17 cellular contexts compared by ENCODE assay signal in genomic region chr2:160256511-160256910, GRCh38. TPM values are rescaled to one million over a fixed set of nuclear protein-coding genes. Genes with fewer than 3 reads are reported as not detected.
A peak's percentile ranks its signal among the peaks of the same experiment; 100 is the strongest.
DNase-seq lines count a peak whose midpoint lies in the region; ATAC-seq and TF ChIP-seq lines count a peak whose summit lies in the region.
"Had no signal": no experiment of that assay in that cellular context is flagged by ENCODE, and none has a peak within 500 bp of the region (broad histone marks: within the 10 kb centered on the region; RNA-seq: fewer than 3 reads in every experiment).

No MANE protein-coding gene starts in this region.

- WGBS in esophagus squamous epithelium, 2 donors: 79 to 100% methylated on average over 1 of the region's 1 CpG

- no peak for TF ChIP-seq POLR2A in esophagus squamous epithelium (IDR thresholded peaks at IDR 0.05)

- TF ChIP-seq CTCF in PC-9 (conservative IDR thresholded peaks at IDR 0.05): no peak
- TF ChIP-seq CTCF in esophagus squamous epithelium (IDR thresholded peaks at IDR 0.05): no peak
- TF ChIP-seq CTCF in CD4-positive, alpha-beta T cell (IDR thresholded peaks at IDR 0.05): no peak
- TF ChIP-seq CTCF in glutamatergic neuron (IDR thresholded peaks at IDR 0.05; ENCODE audit: partially characterized antibody, unreplicated experiment): no peak

- no peak overlapping the region for H3K4me3 ChIP-seq in PC-9
- no peak overlapping the region for H3K4me3 ChIP-seq in esophagus squamous epithelium
- H3K4me3 ChIP-seq: GM12878, SK-N-MC had no signal

- no peak overlapping the region for H2AFZ ChIP-seq in PC-9

- no peaks in the 10 kb centered on the region for H3K4me1 Mint-ChIP-seq in activated T-helper 17 cell treated with anti-CD3 and anti-CD28 coated beads, Interleukin-2, amount 50 U/mL, for 72 hours
- no peaks in the 10 kb centered on the region for H3K4me1 Mint-ChIP-seq in activated CD4-positive, alpha-beta T cell treated with anti-CD3 and anti-CD28 coated beads for 36 hours
- no peaks in the 10 kb centered on the region for H3K4me1 Mint-ChIP-seq in CD4-positive, alpha-beta T cell (ENCODE audit: low read depth)
- peaks cover 10% of the 10 kb centered on the region for H3K4me1 Mint-ChIP-seq in glutamatergic neuron (ENCODE audit: low read depth, unreplicated experiment)

- H3K9me3 ChIP-seq in PC-9 (ENCODE audit: insufficient read depth, low read depth): 0 out of 2 replicates have a peak, but pooled peaks cover 3% of the 10 kb centered on the region
- H3K9me3 ChIP-seq in esophagus squamous epithelium: no peaks in the 10 kb centered on the region
- H3K9me3 ChIP-seq in CD4-positive, alpha-beta T cell (ENCODE audit: control insufficient read depth, low read length): no peaks in the 10 kb centered on the region

- intact Hi-C loops in PC-9 (cut with micrococcal nuclease; ENCODE audit: unreplicated experiment): loop anchor here (2.0 to 10.0 kb wide), 3 partner anchors 14 to 738 kb away; no protein-coding TSS in a partner anchor
- intact Hi-C loops in esophagus squamous epithelium (cut with DNase I): no loop called here
- intact Hi-C loops in activated CD4-positive, alpha-beta T cell treated with anti-CD3 and anti-CD28 coated beads for 36 hours (cut with DNase I, micrococcal nuclease): no loop called here
- intact Hi-C loops in CD4-positive, alpha-beta T cell (cut with DNase I, micrococcal nuclease): loop anchor here in 1 of 2 experiments (10.0 kb wide), 1 partner anchor 808 kb away; no protein-coding TSS in a partner anchor

- peaks cover 24% of the 10 kb centered on the region for H3F3A ChIP-seq in PC-9 (ENCODE audit: insufficient read depth, low read depth)

- H3K27me3 ChIP-seq in PC-9 (ENCODE audit: insufficient read depth, low read depth) (no peaks in the 10 kb centered on the region), esophagus squamous epithelium (no peaks in the 10 kb centered on the region)
- H3K27me3 ChIP-seq in CD4-positive, alpha-beta T cell (ENCODE audit: control insufficient read depth, insufficient read depth, low read length): no peaks in the 10 kb centered on the region

- no peak for DNase-seq in PC-9
- no peak for DNase-seq in esophagus squamous epithelium (lab: John Stamatoyannopoulos, UW)
- peak; percentile 71 for DNase-seq in mucosa of gallbladder (ENCODE audit: low spot score)
- no peak for DNase-seq in activated CD4-positive, alpha-beta T cell treated with anti-CD3 and anti-CD28 coated beads for 36 hours
- DNase-seq in CD4-positive, alpha-beta T cell: no peak
- no peak for DNase-seq in glutamatergic neuron
- DNase-seq: C1 segment of cervical spinal cord; COR-L47; HCEC 1CT; NCI-H1092 treated with DMSO at 0.1 percent for 48 hours; NCI-H1694; NCI-H69; NK-92 treated with Interleukin-12 subunit alpha and Interleukin-12 subunit beta, amount 100 ng/mL, for 24 hours had no signal

- BruUV-seq in PC-9 (replicated peaks; lab: Mats Ljungman, UMichigan): no TSS peak

- CTCF ChIA-PET in PC-9 (lab: Charles Lee): interaction anchor here (2.1 kb wide), 1 partner anchor 14 kb away, joined by 8 read pairs; no protein-coding TSS in a partner anchor
- CTCF ChIA-PET in activated CD4-positive, alpha-beta T cell treated with anti-CD3 and anti-CD28 coated beads for 36 hours (lab: Charles Lee): interaction anchor here (2.3 kb wide), 1 partner anchor 8 kb away, joined by 8 read pairs; no protein-coding TSS in a partner anchor
- CTCF ChIA-PET in CD4-positive, alpha-beta T cell (lab: Charles Lee): no interaction called here

- no peak for ATAC-seq in activated T-helper 17 cell treated with anti-CD3 and anti-CD28 coated beads, Interleukin-2, amount 50 U/mL, for 72 hours (replicated peaks)
- no peak for ATAC-seq in activated CD4-positive, alpha-beta T cell treated with anti-CD3 and anti-CD28 coated beads for 36 hours
- no peak for ATAC-seq in CD4-positive, alpha-beta T cell (ENCODE audit: poor library complexity)
- ATAC-seq: GM12878, Right ventricle myocardium inferior had no signal

- H3K4me2 ChIP-seq in PC-9: peak overlapping the region; percentile 57

- H3K9me2 ChIP-seq in PC-9 (ENCODE audit: insufficient read depth): no peaks in the 10 kb centered on the region

- no peak overlapping the region for H3K4me3 Mint-ChIP-seq in activated T-helper 17 cell treated with anti-CD3 and anti-CD28 coated beads, Interleukin-2, amount 50 U/mL, for 72 hours
- no peak overlapping the region for H3K4me3 Mint-ChIP-seq in activated CD4-positive, alpha-beta T cell treated with anti-CD3 and anti-CD28 coated beads for 36 hours
- H3K4me3 Mint-ChIP-seq in CD4-positive, alpha-beta T cell: no peak overlapping the region
- no peak overlapping the region for H3K4me3 Mint-ChIP-seq in glutamatergic neuron (ENCODE audit: unreplicated experiment)

- H3K36me3 ChIP-seq in PC-9 (ENCODE audit: low read depth) (no peaks in the 10 kb centered on the region), esophagus squamous epithelium (no peaks in the 10 kb centered on the region)

- POLR2A ChIA-PET in PC-9 (lab: Charles Lee; ENCODE audit: unreplicated experiment): interaction anchor here (1.1 kb wide), 1 partner anchor 29 kb away, joined by 5 read pairs; no protein-coding TSS in a partner anchor
- POLR2A ChIA-PET in activated CD4-positive, alpha-beta T cell treated with anti-CD3 and anti-CD28 coated beads for 36 hours (lab: Charles Lee): no interaction called here
- POLR2A ChIA-PET in CD4-positive, alpha-beta T cell (lab: Charles Lee): no interaction called here

- no peak overlapping the region for H3K27ac Mint-ChIP-seq in activated T-helper 17 cell treated with anti-CD3 and anti-CD28 coated beads, Interleukin-2, amount 50 U/mL, for 72 hours
- no peak overlapping the region for H3K27ac Mint-ChIP-seq in activated CD4-positive, alpha-beta T cell treated with anti-CD3 and anti-CD28 coated beads for 36 hours
- no peak overlapping the region for H3K27ac Mint-ChIP-seq in CD4-positive, alpha-beta T cell
- H3K27ac Mint-ChIP-seq in glutamatergic neuron (ENCODE audit: unreplicated experiment): no peak overlapping the region

- no peaks in the 10 kb centered on the region for H3K79me2 ChIP-seq in PC-9 (ENCODE audit: low read depth)

- H3K4me1 ChIP-seq in PC-9 (replicated peaks; ENCODE audit: insufficient read depth) (peaks cover 26% of the 10 kb centered on the region), esophagus squamous epithelium (peaks cover 0 to 50% (median 5%) of the 10 kb centered on the region in 3 donors)

- H3K9me3 Mint-ChIP-seq in activated T-helper 17 cell treated with anti-CD3 and anti-CD28 coated beads, Interleukin-2, amount 50 U/mL, for 72 hours: no peaks in the 10 kb centered on the region
- no peaks in the 10 kb centered on the region for H3K9me3 Mint-ChIP-seq in activated CD4-positive, alpha-beta T cell treated with anti-CD3 and anti-CD28 coated beads for 36 hours (ENCODE audit: low read depth)
- H3K9me3 Mint-ChIP-seq in CD4-positive, alpha-beta T cell: no peaks in the 10 kb centered on the region
- H3K9me3 Mint-ChIP-seq in glutamatergic neuron (ENCODE audit: unreplicated experiment): peaks cover 1% of the 10 kb centered on the region

- peak overlapping the region; percentile 84 for H3K27ac ChIP-seq in PC-9
- H3K27ac ChIP-seq in esophagus squamous epithelium: peak overlapping the region; percentile 72 to 89 (median 83)
- H3K27ac ChIP-seq in CD4-positive, alpha-beta T cell (ENCODE audit: low read depth, low read length): no peak overlapping the region
- H3K27ac ChIP-seq: SK-N-MC had no signal

- no peaks in the 10 kb centered on the region for H3K27me3 Mint-ChIP-seq in activated T-helper 17 cell treated with anti-CD3 and anti-CD28 coated beads, Interleukin-2, amount 50 U/mL, for 72 hours
- no peaks in the 10 kb centered on the region for H3K27me3 Mint-ChIP-seq in activated CD4-positive, alpha-beta T cell treated with anti-CD3 and anti-CD28 coated beads for 36 hours
- H3K27me3 Mint-ChIP-seq in CD4-positive, alpha-beta T cell: no peaks in the 10 kb centered on the region
- H3K27me3 Mint-ChIP-seq in glutamatergic neuron (ENCODE audit: unreplicated experiment): peaks cover 2% of the 10 kb centered on the region

- no peaks in the 10 kb centered on the region for H4K20me1 ChIP-seq in PC-9 (ENCODE audit: insufficient read depth)

- H3K36me3 Mint-ChIP-seq in activated T-helper 17 cell treated with anti-CD3 and anti-CD28 coated beads, Interleukin-2, amount 50 U/mL, for 72 hours (ENCODE audit: low read depth): no peaks in the 10 kb centered on the region
- H3K36me3 Mint-ChIP-seq in activated CD4-positive, alpha-beta T cell treated with anti-CD3 and anti-CD28 coated beads for 36 hours (ENCODE audit: low read depth): no peaks in the 10 kb centered on the region
- H3K36me3 Mint-ChIP-seq in CD4-positive, alpha-beta T cell (ENCODE audit: low read depth): no peaks in the 10 kb centered on the region
- H3K36me3 Mint-ChIP-seq in glutamatergic neuron (ENCODE audit: unreplicated experiment): no peaks in the 10 kb centered on the region

RNA-seq across cellular contexts. Expression of gene ITGB6, which starts 56.4 kb away (rescaled TPM):
- 24.3 and 30.6 TPM in 2 replicates for total RNA-seq in PC-9 (2021)
- 10 to 100 TPM; 25.3 to 42.2 (median 33.6) TPM for total RNA-seq in esophagus squamous epithelium
- total RNA-seq in mucosa of gallbladder: 48.8 TPM
- not detected for total RNA-seq in activated T-helper 17 cell treated with anti-CD3 and anti-CD28 coated beads, Interleukin-2, amount 50 U/mL, for 72 hours
- total RNA-seq in activated CD4-positive, alpha-beta T cell treated with anti-CD3 and anti-CD28 coated beads for 36 hours: not detected
- not detected for total RNA-seq in CD4-positive, alpha-beta T cell
- total RNA-seq in glutamatergic neuron (ENCODE audit: unreplicated experiment): not detected
- total RNA-seq: GM12878 had no signal

Comparison
In these comparisons a context has a peak if more than half of its experiments do, and no peak if none do; other contexts are left out.
1. RNA of gene ITGB6, which starts 56.4 kb away (total RNA-seq): 48.8 TPM in mucosa of gallbladder (single experiment), 25.3 to 42.2 TPM in esophagus squamous epithelium and 24.3 to 30.6 TPM in PC-9; not detected in activated T-helper 17 cell treated with anti-CD3 and anti-CD28 coated beads, Interleukin-2, amount 50 U/mL, for 72 hours, not detected in activated CD4-positive, alpha-beta T cell treated with anti-CD3 and anti-CD28 coated beads for 36 hours, not detected in CD4-positive, alpha-beta T cell and not detected in glutamatergic neuron (single experiment); every median in the first group is over 10 times any median in the second.